ENCODE assay signal across 1 cellular context in the genomic region with DNA sequence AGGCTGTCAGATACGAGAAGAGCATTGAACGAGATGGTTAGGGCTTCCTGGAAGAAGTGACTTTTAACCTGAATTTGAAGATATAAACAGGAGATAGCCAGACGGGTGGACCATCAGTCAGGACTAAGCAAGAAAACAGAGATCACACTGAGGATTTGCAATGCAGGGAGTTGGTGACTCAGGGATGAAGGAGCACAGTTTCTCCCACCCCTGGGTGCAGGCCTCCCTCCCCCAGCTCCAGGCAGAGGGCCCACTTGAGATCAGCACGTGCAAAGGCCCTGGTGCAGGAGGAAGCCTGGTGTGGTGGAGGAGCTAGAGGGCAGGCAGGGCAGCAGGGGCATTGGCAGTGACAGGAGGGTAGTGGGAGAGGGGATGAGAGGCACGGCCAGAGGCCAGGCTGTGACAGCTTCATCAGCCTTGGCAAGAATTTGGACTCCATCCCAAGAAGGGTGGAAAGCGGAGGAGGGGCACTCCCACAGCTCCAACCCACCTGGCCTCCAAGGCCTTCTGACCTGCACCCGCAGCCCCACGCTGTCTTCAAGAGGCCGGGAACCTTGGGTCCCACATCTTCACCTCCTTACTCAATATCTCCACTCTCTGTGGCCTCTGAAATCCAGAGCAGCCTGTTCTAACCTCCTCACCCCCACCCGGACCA.
TF ChIP-seq lines count a peak whose summit lies in the region.

No MANE protein-coding gene starts in this region.

TF ChIP-seq in HepG2, 621 proteins besides CTCF, POLR2A, EP300 and RAD21:
- TF ChIP-seq ZMYM3 (CRISPR knock-in tag; IDR thresholded peaks at IDR 0.05) (peak; percentile 82), REL (CRISPR knock-in tag; conservative IDR thresholded peaks at IDR 0.05) (no peak; the same call in 1 of the 2 replicates), KDM1A (CRISPR knock-in tag; IDR thresholded peaks at IDR 0.05) (peak; percentile 55; the same call in 1 of the 2 replicates), RXRA (CRISPR knock-in tag; IDR thresholded peaks at IDR 0.05) (0 out of 2 replicates have a peak, but pooled peaks have one; percentile 4), ZFP36L1 (CRISPR knock-in tag; IDR thresholded peaks at IDR 0.05) (0 out of 2 replicates have a peak, but pooled peaks have one; percentile 58), KMT2B (CRISPR knock-in tag; IDR thresholded peaks at IDR 0.05) (0 out of 2 replicates have a peak, but pooled peaks have one; percentile 6), HOXA3 (CRISPR knock-in tag; IDR thresholded peaks at IDR 0.05) (0 out of 2 replicates have a peak, but pooled peaks have one; percentile 3), BHLHE40 (IDR thresholded peaks at IDR 0.05; ENCODE audit: low read length) (peak; percentile 39; the same call in 1 of the 2 replicates), ZNF232 (CRISPR knock-in tag; IDR thresholded peaks at IDR 0.05; ENCODE audit: borderline replicate concordance) (no peak)
- TF ChIP-seq, protein P1, sequence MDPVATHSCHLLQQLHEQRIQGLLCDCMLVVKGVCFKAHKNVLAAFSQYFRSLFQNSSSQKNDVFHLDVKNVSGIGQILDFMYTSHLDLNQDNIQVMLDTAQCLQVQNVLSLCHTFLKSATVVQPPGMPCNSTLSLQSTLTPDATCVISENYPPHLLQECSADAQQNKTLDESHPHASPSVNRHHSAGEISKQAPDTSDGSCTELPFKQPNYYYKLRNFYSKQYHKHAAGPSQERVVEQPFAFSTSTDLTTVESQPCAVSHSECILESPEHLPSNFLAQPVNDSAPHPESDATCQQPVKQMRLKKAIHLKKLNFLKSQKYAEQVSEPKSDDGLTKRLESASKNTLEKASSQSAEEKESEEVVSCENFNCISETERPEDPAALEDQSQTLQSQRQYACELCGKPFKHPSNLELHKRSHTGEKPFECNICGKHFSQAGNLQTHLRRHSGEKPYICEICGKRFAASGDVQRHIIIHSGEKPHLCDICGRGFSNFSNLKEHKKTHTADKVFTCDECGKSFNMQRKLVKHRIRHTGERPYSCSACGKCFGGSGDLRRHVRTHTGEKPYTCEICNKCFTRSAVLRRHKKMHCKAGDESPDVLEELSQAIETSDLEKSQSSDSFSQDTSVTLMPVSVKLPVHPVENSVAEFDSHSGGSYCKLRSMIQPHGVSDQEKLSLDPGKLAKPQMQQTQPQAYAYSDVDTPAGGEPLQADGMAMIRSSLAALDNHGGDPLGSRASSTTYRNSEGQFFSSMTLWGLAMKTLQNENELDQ (CRISPR knock-in tag; IDR thresholded peaks at IDR 0.05; ENCODE audit: borderline replicate concordance) = no peak
- TF ChIP-seq, protein P2, sequence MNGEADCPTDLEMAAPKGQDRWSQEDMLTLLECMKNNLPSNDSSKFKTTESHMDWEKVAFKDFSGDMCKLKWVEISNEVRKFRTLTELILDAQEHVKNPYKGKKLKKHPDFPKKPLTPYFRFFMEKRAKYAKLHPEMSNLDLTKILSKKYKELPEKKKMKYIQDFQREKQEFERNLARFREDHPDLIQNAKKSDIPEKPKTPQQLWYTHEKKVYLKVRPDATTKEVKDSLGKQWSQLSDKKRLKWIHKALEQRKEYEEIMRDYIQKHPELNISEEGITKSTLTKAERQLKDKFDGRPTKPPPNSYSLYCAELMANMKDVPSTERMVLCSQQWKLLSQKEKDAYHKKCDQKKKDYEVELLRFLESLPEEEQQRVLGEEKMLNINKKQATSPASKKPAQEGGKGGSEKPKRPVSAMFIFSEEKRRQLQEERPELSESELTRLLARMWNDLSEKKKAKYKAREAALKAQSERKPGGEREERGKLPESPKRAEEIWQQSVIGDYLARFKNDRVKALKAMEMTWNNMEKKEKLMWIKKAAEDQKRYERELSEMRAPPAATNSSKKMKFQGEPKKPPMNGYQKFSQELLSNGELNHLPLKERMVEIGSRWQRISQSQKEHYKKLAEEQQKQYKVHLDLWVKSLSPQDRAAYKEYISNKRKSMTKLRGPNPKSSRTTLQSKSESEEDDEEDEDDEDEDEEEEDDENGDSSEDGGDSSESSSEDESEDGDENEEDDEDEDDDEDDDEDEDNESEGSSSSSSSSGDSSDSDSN (CRISPR knock-in tag; IDR thresholded peaks at IDR 0.05) = 0 out of 2 replicates have a peak, but pooled peaks have one; percentile 3
